14 cellular contexts compared by ENCODE assay signal in the genomic region with DNA sequence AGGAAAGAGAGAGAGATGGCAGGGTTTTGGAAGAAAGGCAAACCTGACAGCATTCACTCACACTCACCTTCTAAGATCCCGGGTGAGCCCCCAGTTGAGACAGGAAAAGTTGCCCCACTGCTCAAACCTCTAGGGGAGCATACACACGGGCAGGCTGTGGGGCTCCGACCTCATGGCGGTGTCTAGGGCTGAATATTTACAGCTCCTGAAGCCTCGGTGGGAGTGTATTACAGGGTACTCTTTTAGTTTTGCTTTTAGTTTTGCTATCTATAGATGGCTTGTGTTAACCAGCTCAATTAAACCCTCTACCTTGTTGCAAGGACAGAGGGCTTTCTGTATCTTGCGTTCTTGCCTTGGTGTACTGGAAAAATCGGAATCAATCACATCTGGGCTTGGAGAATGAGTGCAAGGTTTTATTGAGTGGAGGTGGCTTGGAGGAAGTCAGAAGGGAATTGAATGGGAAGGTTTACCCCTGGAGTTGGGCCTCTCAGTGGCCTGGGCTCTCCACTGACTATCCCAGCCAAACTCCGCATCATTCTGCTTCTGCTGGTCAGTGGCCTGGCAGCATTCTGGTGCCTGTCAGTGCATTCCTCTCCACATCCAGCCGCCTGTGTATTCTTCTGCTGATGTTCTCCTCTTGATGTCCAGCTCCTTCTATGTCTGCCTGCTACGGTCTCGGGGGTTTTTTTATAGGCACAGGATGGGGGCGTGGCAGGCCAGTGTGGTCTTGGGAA. TPM values are rescaled to one million over a fixed set of nuclear protein-coding genes. Genes with fewer than 3 reads are reported as not detected.
DNase-seq lines count a peak whose midpoint lies in the region; ATAC-seq lines count a peak whose summit lies in the region.
"Had no signal": no experiment of that assay in that cellular context is flagged by ENCODE, and none has a peak within 500 bp of the region (broad histone marks: within the 10 kb centered on the region; RNA-seq: fewer than 3 reads in every experiment).

No MANE protein-coding gene starts in this region.

- H3K27me3 Mint-ChIP-seq in activated naive CD8-positive, alpha-beta T cell treated with anti-CD3 and anti-CD28 coated beads, Interleukin-2, amount 10 ng/mL, durations not matched to agents 7 days and 5 days = no peaks in the 10 kb centered on the region
- H3K27me3 Mint-ChIP-seq in activated naive CD8-positive, alpha-beta T cell treated with anti-CD3 and anti-CD28 coated beads for 36 hours = no peaks in the 10 kb centered on the region
- no peaks in the 10 kb centered on the region for H3K27me3 Mint-ChIP-seq in stimulated activated naive CD8-positive, alpha-beta T cell treated with anti-CD3 and anti-CD28 coated beads, Interleukin-15, amount 100 ng/mL, for 72 hours
- H3K27me3 Mint-ChIP-seq in T-helper 17 cell = no peaks in the 10 kb centered on the region

- peaks cover 11% of the 10 kb centered on the region for H3K4me1 Mint-ChIP-seq in activated naive CD8-positive, alpha-beta T cell treated with anti-CD3 and anti-CD28 coated beads, Interleukin-2, amount 10 ng/mL, durations not matched to agents 7 days and 5 days
- H3K4me1 Mint-ChIP-seq in activated naive CD8-positive, alpha-beta T cell treated with anti-CD3 and anti-CD28 coated beads for 36 hours = no peaks in the 10 kb centered on the region
- H3K4me1 Mint-ChIP-seq in stimulated activated naive CD8-positive, alpha-beta T cell treated with anti-CD3 and anti-CD28 coated beads, Interleukin-15, amount 100 ng/mL, for 72 hours = peaks cover 4% of the 10 kb centered on the region
- peaks cover 3% of the 10 kb centered on the region for H3K4me1 Mint-ChIP-seq in T-helper 17 cell

- no peak for DNase-seq in activated naive CD8-positive, alpha-beta T cell treated with anti-CD3 and anti-CD28 coated beads, Interleukin-2, amount 10 ng/mL, durations not matched to agents 7 days and 5 days
- DNase-seq in activated naive CD8-positive, alpha-beta T cell treated with anti-CD3 and anti-CD28 coated beads for 36 hours = no peak
- no peak for DNase-seq in stimulated activated naive CD8-positive, alpha-beta T cell treated with anti-CD3 and anti-CD28 coated beads, Interleukin-15, amount 100 ng/mL, for 72 hours
- DNase-seq in NCI-H446 (lab: John Stamatoyannopoulos, UW) (no peak), NCI-H2171 treated with DMSO at 0.1 percent for 48 hours (lab: John Stamatoyannopoulos, UW) (no peak), T-helper 17 cell (no peak)
- DNase-seq: foreskin keratinocyte; left ventricle myocardium inferior; NCI-H345; ovary; SJCRH30; stimulated activated CD4-positive, alpha-beta T cell treated with anti-CD3 and anti-CD28 coated beads, Interleukin-2, amount 100 ng/mL, for 48 hours had no signal

- ATAC-seq in activated naive CD8-positive, alpha-beta T cell treated with anti-CD3 and anti-CD28 coated beads, Interleukin-2, amount 10 ng/mL, durations not matched to agents 7 days and 5 days (ENCODE audit: low read depth) = peak; percentile 63
- ATAC-seq in HG02588 (IDR thresholded peaks at IDR 0.05; ENCODE audit: unreplicated experiment) (peak; percentile 92), HG03378 (IDR thresholded peaks at IDR 0.05; ENCODE audit: unreplicated experiment) (peak; percentile 80), T-helper 17 cell (no peak)
- peak; percentile 29 for ATAC-seq in stimulated activated naive CD8-positive, alpha-beta T cell treated with anti-CD3 and anti-CD28 coated beads, Interleukin-15, amount 100 ng/mL, for 72 hours
- ATAC-seq: foreskin keratinocyte had no signal

- POLR2A ChIA-PET in activated naive CD8-positive, alpha-beta T cell treated with anti-CD3 and anti-CD28 coated beads, Interleukin-2, amount 10 ng/mL, durations not matched to agents 7 days and 5 days (lab: Charles Lee) = no interaction called here

- no peaks in the 10 kb centered on the region for H3K9me3 ChIP-seq in T-helper 17 cell (ENCODE audit: control insufficient read depth, low read length, poor library complexity, severe bottlenecking)
- H3K9me3 ChIP-seq: left ventricle myocardium inferior, ovary, SJCRH30 had no signal

- H3K9me3 Mint-ChIP-seq in activated naive CD8-positive, alpha-beta T cell treated with anti-CD3 and anti-CD28 coated beads, Interleukin-2, amount 10 ng/mL, durations not matched to agents 7 days and 5 days = no peaks in the 10 kb centered on the region
- no peaks in the 10 kb centered on the region for H3K9me3 Mint-ChIP-seq in activated naive CD8-positive, alpha-beta T cell treated with anti-CD3 and anti-CD28 coated beads for 36 hours
- no peaks in the 10 kb centered on the region for H3K9me3 Mint-ChIP-seq in stimulated activated naive CD8-positive, alpha-beta T cell treated with anti-CD3 and anti-CD28 coated beads, Interleukin-15, amount 100 ng/mL, for 72 hours

- peak overlapping the region; percentile 9 for H3K4me3 Mint-ChIP-seq in activated naive CD8-positive, alpha-beta T cell treated with anti-CD3 and anti-CD28 coated beads, Interleukin-2, amount 10 ng/mL, durations not matched to agents 7 days and 5 days
- no peak overlapping the region for H3K4me3 Mint-ChIP-seq in activated naive CD8-positive, alpha-beta T cell treated with anti-CD3 and anti-CD28 coated beads for 36 hours
- H3K4me3 Mint-ChIP-seq in stimulated activated naive CD8-positive, alpha-beta T cell treated with anti-CD3 and anti-CD28 coated beads, Interleukin-15, amount 100 ng/mL, for 72 hours = no peak overlapping the region
- H3K4me3 Mint-ChIP-seq in T-helper 17 cell = no peak overlapping the region

- H3K36me3 Mint-ChIP-seq in activated naive CD8-positive, alpha-beta T cell treated with anti-CD3 and anti-CD28 coated beads, Interleukin-2, amount 10 ng/mL, durations not matched to agents 7 days and 5 days = peaks cover 2% of the 10 kb centered on the region
- H3K36me3 Mint-ChIP-seq in activated naive CD8-positive, alpha-beta T cell treated with anti-CD3 and anti-CD28 coated beads for 36 hours = no peaks in the 10 kb centered on the region
- no peaks in the 10 kb centered on the region for H3K36me3 Mint-ChIP-seq in T-helper 17 cell (ENCODE audit: low read depth)

- H3K27ac Mint-ChIP-seq in activated naive CD8-positive, alpha-beta T cell treated with anti-CD3 and anti-CD28 coated beads, Interleukin-2, amount 10 ng/mL, durations not matched to agents 7 days and 5 days = peak overlapping the region; percentile 36
- no peak overlapping the region for H3K27ac Mint-ChIP-seq in activated naive CD8-positive, alpha-beta T cell treated with anti-CD3 and anti-CD28 coated beads for 36 hours
- no peak overlapping the region for H3K27ac Mint-ChIP-seq in stimulated activated naive CD8-positive, alpha-beta T cell treated with anti-CD3 and anti-CD28 coated beads, Interleukin-15, amount 100 ng/mL, for 72 hours
- H3K27ac Mint-ChIP-seq in T-helper 17 cell = no peak overlapping the region

RNA-seq across cellular contexts. Expression of a gene that starts 10.1 kb away (rescaled TPM):
- 10 to 100 TPM; 45.9 to 50.4 TPM for total RNA-seq in activated naive CD8-positive, alpha-beta T cell treated with anti-CD3 and anti-CD28 coated beads, Interleukin-2, amount 10 ng/mL, durations not matched to agents 7 days and 5 days
- total RNA-seq in activated naive CD8-positive, alpha-beta T cell treated with anti-CD3 and anti-CD28 coated beads for 36 hours = 10 to 100 TPM; 35.9 to 36.8 TPM
- 10 to 100 TPM; 50.3 to 56.0 TPM for total RNA-seq in T-helper 17 cell
- total RNA-seq: SJCRH30 had no signal

RNA-seq across cellular contexts. Expression of a gene that starts 15.3 kb away (rescaled TPM):
- total RNA-seq in activated naive CD8-positive, alpha-beta T cell treated with anti-CD3 and anti-CD28 coated beads, Interleukin-2, amount 10 ng/mL, durations not matched to agents 7 days and 5 days = 10 to 100 TPM; 14.7 to 20.9 TPM
- total RNA-seq in activated naive CD8-positive, alpha-beta T cell treated with anti-CD3 and anti-CD28 coated beads for 36 hours = 10 to 100 TPM; 20.8 to 21.5 TPM
- 1 to 10 TPM; 6.9 to 7.1 TPM for total RNA-seq in T-helper 17 cell
